14 cellular contexts compared by ENCODE assay signal in genomic region chr17:6020376-6021010, GRCh38. TPM values are rescaled to one million over a fixed set of nuclear protein-coding genes. Genes with fewer than 3 reads are reported as not detected.
DNase-seq lines count a peak whose midpoint lies in the region; ATAC-seq lines count a peak whose summit lies in the region.
"Had no signal": no experiment of that assay in that cellular context is flagged by ENCODE, and none has a peak within 500 bp of the region (broad histone marks: within the 10 kb centered on the region; RNA-seq: fewer than 3 reads in every experiment).

No MANE protein-coding gene starts in this region.

- DNase-seq in activated naive CD8-positive, alpha-beta T cell treated with anti-CD3 and anti-CD28 coated beads, Interleukin-2, amount 50 U/mL, for 24 hours, result no peak
- no peak for DNase-seq in activated naive CD8-positive, alpha-beta T cell treated with anti-CD3 and anti-CD28 coated beads for 36 hours
- DNase-seq in myocyte (ENCODE audit: low read depth), result peak; percentile 47
- DNase-seq in NCI-H1417 treated with DMSO at 0.1 percent for 48 hours (lab: John Stamatoyannopoulos, UW), result no peak
- no peak for DNase-seq in head of caudate nucleus
- DNase-seq: BE2C; CD4-positive, alpha-beta memory T cell; DMS79; GOT3; H9 had no signal

- H3K36me3 Mint-ChIP-seq in activated naive CD8-positive, alpha-beta T cell treated with anti-CD3 and anti-CD28 coated beads, Interleukin-2, amount 50 U/mL, for 24 hours (ENCODE audit: low read depth), result no peaks in the 10 kb centered on the region
- H3K36me3 Mint-ChIP-seq in activated naive CD8-positive, alpha-beta T cell treated with anti-CD3 and anti-CD28 coated beads for 36 hours, result no peaks in the 10 kb centered on the region
- no peaks in the 10 kb centered on the region for H3K36me3 Mint-ChIP-seq in stimulated activated memory B cell treated with anti-CD40 and anti-IgM and Interleukin-4, amounts not matched to agents 10 μg/mL and 1 μg/mL and 100 μg/mL, for 72 hours
- H3K36me3 Mint-ChIP-seq: CD4-positive, alpha-beta memory T cell had no signal

- no peak overlapping the region for H3K4me3 Mint-ChIP-seq in activated naive CD8-positive, alpha-beta T cell treated with anti-CD3 and anti-CD28 coated beads, Interleukin-2, amount 50 U/mL, for 24 hours
- no peak overlapping the region for H3K4me3 Mint-ChIP-seq in activated naive CD8-positive, alpha-beta T cell treated with anti-CD3 and anti-CD28 coated beads for 36 hours
- no peak overlapping the region for H3K4me3 Mint-ChIP-seq in stimulated activated memory B cell treated with anti-CD40 and anti-IgM and Interleukin-4, amounts not matched to agents 10 μg/mL and 1 μg/mL and 100 μg/mL, for 72 hours
- H3K4me3 Mint-ChIP-seq: CD4-positive, alpha-beta memory T cell; H9 had no signal

- H3K27ac Mint-ChIP-seq in activated naive CD8-positive, alpha-beta T cell treated with anti-CD3 and anti-CD28 coated beads, Interleukin-2, amount 50 U/mL, for 24 hours, result peak overlapping the region; percentile 85
- H3K27ac Mint-ChIP-seq in activated naive CD8-positive, alpha-beta T cell treated with anti-CD3 and anti-CD28 coated beads for 36 hours, result no peak overlapping the region
- H3K27ac Mint-ChIP-seq in stimulated activated memory B cell treated with anti-CD40 and anti-IgM and Interleukin-4, amounts not matched to agents 10 μg/mL and 1 μg/mL and 100 μg/mL, for 72 hours, result no peak overlapping the region
- H3K27ac Mint-ChIP-seq: CD4-positive, alpha-beta memory T cell; H9 had no signal

- peak; percentile 56 for ATAC-seq in activated naive CD8-positive, alpha-beta T cell treated with anti-CD3 and anti-CD28 coated beads, Interleukin-2, amount 50 U/mL, for 24 hours
- peak; percentile 34 for ATAC-seq in stimulated activated memory B cell treated with anti-CD40 and anti-IgM and Interleukin-4, amounts not matched to agents 10 μg/mL and 1 μg/mL and 100 μg/mL, for 72 hours
- ATAC-seq: A549 had no signal

- intact Hi-C loops in head of caudate nucleus (cut with DNase I), result no loop called here

- H3K27me3 Mint-ChIP-seq in activated naive CD8-positive, alpha-beta T cell treated with anti-CD3 and anti-CD28 coated beads, Interleukin-2, amount 50 U/mL, for 24 hours, result peaks cover 30% of the 10 kb centered on the region
- H3K27me3 Mint-ChIP-seq in activated naive CD8-positive, alpha-beta T cell treated with anti-CD3 and anti-CD28 coated beads for 36 hours, result peaks cover 25% of the 10 kb centered on the region
- peaks cover 10% of the 10 kb centered on the region for H3K27me3 Mint-ChIP-seq in stimulated activated memory B cell treated with anti-CD40 and anti-IgM and Interleukin-4, amounts not matched to agents 10 μg/mL and 1 μg/mL and 100 μg/mL, for 72 hours

- peaks cover 23% of the 10 kb centered on the region for H3K4me1 Mint-ChIP-seq in activated naive CD8-positive, alpha-beta T cell treated with anti-CD3 and anti-CD28 coated beads, Interleukin-2, amount 50 U/mL, for 24 hours
- peaks cover 12% of the 10 kb centered on the region for H3K4me1 Mint-ChIP-seq in activated naive CD8-positive, alpha-beta T cell treated with anti-CD3 and anti-CD28 coated beads for 36 hours
- peaks cover 5% of the 10 kb centered on the region for H3K4me1 Mint-ChIP-seq in stimulated activated memory B cell treated with anti-CD40 and anti-IgM and Interleukin-4, amounts not matched to agents 10 μg/mL and 1 μg/mL and 100 μg/mL, for 72 hours
- H3K4me1 Mint-ChIP-seq: CD4-positive, alpha-beta memory T cell had no signal

- no peaks in the 10 kb centered on the region for H3K9me3 Mint-ChIP-seq in activated naive CD8-positive, alpha-beta T cell treated with anti-CD3 and anti-CD28 coated beads, Interleukin-2, amount 50 U/mL, for 24 hours
- no peaks in the 10 kb centered on the region for H3K9me3 Mint-ChIP-seq in activated naive CD8-positive, alpha-beta T cell treated with anti-CD3 and anti-CD28 coated beads for 36 hours
- H3K9me3 Mint-ChIP-seq in stimulated activated memory B cell treated with anti-CD40 and anti-IgM and Interleukin-4, amounts not matched to agents 10 μg/mL and 1 μg/mL and 100 μg/mL, for 72 hours, result peaks cover 3% of the 10 kb centered on the region
- H3K9me3 Mint-ChIP-seq: CD4-positive, alpha-beta memory T cell had no signal

RNA-seq across cellular contexts. Expression of gene WSCD1, which starts 49.7 kb away (rescaled TPM):
- total RNA-seq in activated naive CD8-positive, alpha-beta T cell treated with anti-CD3 and anti-CD28 coated beads for 36 hours, result under 1 TPM; 0.20 to 0.27 TPM
- total RNA-seq in myocyte, result 19.8 and 30.1 TPM in 2 replicates
- 3.6 TPM for polyA plus RNA-seq in myocyte (2012)
- total RNA-seq: G401, HT-29 had no signal
- polyA plus RNA-seq: CD4-positive, alpha-beta memory T cell had no signal

Comparison
In these comparisons a context has a peak if more than half of its experiments do, and no peak if none do; other contexts are left out.
1. RNA of gene WSCD1, which starts 49.7 kb away (total RNA-seq): 19.8 to 30.1 TPM in myocyte; 0.20 to 0.27 TPM in activated naive CD8-positive, alpha-beta T cell treated with anti-CD3 and anti-CD28 coated beads for 36 hours; every median in the first group is over 10 times any median in the second.